Comparison of ENCODE assay signal across 21 cellular contexts in the genomic region with DNA sequence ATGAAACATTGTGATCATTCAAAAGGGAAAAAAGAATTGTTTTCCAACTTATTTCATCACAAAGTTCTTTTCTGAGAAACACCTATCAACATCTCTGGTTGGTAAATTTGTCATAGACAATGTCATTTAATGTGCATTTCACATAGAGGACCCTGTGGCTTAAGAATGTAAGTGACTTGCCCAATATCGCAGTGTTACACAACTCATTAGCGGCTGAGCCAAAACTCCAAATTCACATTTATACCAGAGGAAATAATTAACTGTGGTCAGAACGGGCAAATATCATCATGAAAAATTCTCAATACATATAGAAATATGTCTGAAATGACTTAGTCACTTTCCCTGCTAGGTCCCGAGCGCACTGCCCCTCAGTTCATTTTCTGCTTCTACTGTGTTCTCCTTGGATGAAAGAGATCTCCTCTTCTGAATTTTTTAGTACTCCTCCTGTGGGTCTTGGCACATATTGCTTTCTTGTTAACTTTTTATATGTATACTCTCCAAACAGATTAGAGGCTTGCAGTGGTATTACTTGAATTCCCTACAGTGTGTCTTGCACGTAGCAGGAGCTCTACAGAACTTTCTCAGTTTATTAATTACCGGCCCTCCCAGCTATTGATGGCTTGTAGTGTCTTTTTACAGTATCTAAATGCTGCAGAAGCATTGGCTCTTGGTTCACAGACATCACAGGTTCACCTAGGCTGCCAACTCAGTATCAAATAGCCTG. TPM values are rescaled to one million over a fixed set of nuclear protein-coding genes. Genes with fewer than 3 reads are reported as not detected.
"Had no signal": no experiment of that assay in that cellular context is flagged by ENCODE, and none has a peak within 500 bp of the region (broad histone marks: within the 10 kb centered on the region; RNA-seq: fewer than 3 reads in every experiment).

No MANE protein-coding gene starts in this region.

- H3K27me3 Mint-ChIP-seq: activated CD4-positive, alpha-beta memory T cell treated with anti-CD3 and anti-CD28 coated beads, Interleukin-2, amount 10 ng/mL, durations not matched to agents 7 days and 5 days; activated CD4-positive, alpha-beta T cell treated with anti-CD3 and anti-CD28 coated beads for 36 hours; activated naive CD8-positive, alpha-beta T cell treated with anti-CD3 and anti-CD28 coated beads, Interleukin-2, amount 10 ng/mL, durations not matched to agents 7 days and 5 days; stimulated activated naive CD8-positive, alpha-beta T cell treated with anti-CD3 and anti-CD28 coated beads, Interleukin-15, amount 100 ng/mL, for 72 hours had no signal

- H3K27ac Mint-ChIP-seq: activated CD4-positive, alpha-beta memory T cell treated with anti-CD3 and anti-CD28 coated beads, Interleukin-2, amount 10 ng/mL, durations not matched to agents 7 days and 5 days; activated CD4-positive, alpha-beta T cell treated with anti-CD3 and anti-CD28 coated beads for 36 hours; activated naive CD8-positive, alpha-beta T cell treated with anti-CD3 and anti-CD28 coated beads, Interleukin-2, amount 10 ng/mL, durations not matched to agents 7 days and 5 days; memory B cell; nephron progenitor cell; stimulated activated naive CD8-positive, alpha-beta T cell treated with anti-CD3 and anti-CD28 coated beads, Interleukin-15, amount 100 ng/mL, for 72 hours had no signal

- H3K4me3 ChIP-seq: ascending aorta, cardiac muscle cell, gastrocnemius medialis, heart right ventricle, ovary, thoracic aorta had no signal

- H3K27ac ChIP-seq: ascending aorta, cardiac muscle cell, gastrocnemius medialis, heart right ventricle, ovary, thoracic aorta, WERI-Rb-1 had no signal

- H3K27me3 ChIP-seq: ascending aorta, cardiac muscle cell, gastrocnemius medialis, heart right ventricle, ovary had no signal

- H3K4me1 ChIP-seq: ascending aorta, gastrocnemius medialis had no signal

- H3K36me3 Mint-ChIP-seq: activated naive CD8-positive, alpha-beta T cell treated with anti-CD3 and anti-CD28 coated beads, Interleukin-2, amount 10 ng/mL, durations not matched to agents 7 days and 5 days; memory B cell had no signal

- H3K4me1 Mint-ChIP-seq: activated CD4-positive, alpha-beta memory T cell treated with anti-CD3 and anti-CD28 coated beads, Interleukin-2, amount 10 ng/mL, durations not matched to agents 7 days and 5 days; activated CD4-positive, alpha-beta T cell treated with anti-CD3 and anti-CD28 coated beads for 36 hours; activated naive CD8-positive, alpha-beta T cell treated with anti-CD3 and anti-CD28 coated beads, Interleukin-2, amount 10 ng/mL, durations not matched to agents 7 days and 5 days; memory B cell; nephron progenitor cell; stimulated activated naive CD8-positive, alpha-beta T cell treated with anti-CD3 and anti-CD28 coated beads, Interleukin-15, amount 100 ng/mL, for 72 hours had no signal

- FAIRE-seq: colon, islet of Langerhans had no signal

- H3K9me3 Mint-ChIP-seq: activated CD4-positive, alpha-beta memory T cell treated with anti-CD3 and anti-CD28 coated beads, Interleukin-2, amount 10 ng/mL, durations not matched to agents 7 days and 5 days; activated naive CD8-positive, alpha-beta T cell treated with anti-CD3 and anti-CD28 coated beads, Interleukin-2, amount 10 ng/mL, durations not matched to agents 7 days and 5 days; memory B cell; nephron progenitor cell; stimulated activated naive CD8-positive, alpha-beta T cell treated with anti-CD3 and anti-CD28 coated beads, Interleukin-15, amount 100 ng/mL, for 72 hours had no signal

- H3K4me3 Mint-ChIP-seq: activated CD4-positive, alpha-beta memory T cell treated with anti-CD3 and anti-CD28 coated beads, Interleukin-2, amount 10 ng/mL, durations not matched to agents 7 days and 5 days; activated CD4-positive, alpha-beta T cell treated with anti-CD3 and anti-CD28 coated beads for 36 hours; activated naive CD8-positive, alpha-beta T cell treated with anti-CD3 and anti-CD28 coated beads, Interleukin-2, amount 10 ng/mL, durations not matched to agents 7 days and 5 days; memory B cell; nephron progenitor cell; stimulated activated naive CD8-positive, alpha-beta T cell treated with anti-CD3 and anti-CD28 coated beads, Interleukin-15, amount 100 ng/mL, for 72 hours had no signal

- H3K36me3 ChIP-seq: ascending aorta, cardiac muscle cell, gastrocnemius medialis, heart right ventricle, ovary, thoracic aorta, WERI-Rb-1 had no signal

- DNase-seq: activated CD4-positive, alpha-beta memory T cell treated with anti-CD3 and anti-CD28 coated beads, Interleukin-2, amount 10 ng/mL, durations not matched to agents 7 days and 5 days; activated CD4-positive, alpha-beta T cell treated with anti-CD3 and anti-CD28 coated beads for 36 hours; activated gamma-delta T cell treated with Interleukin-2 at 50 U/mL for 16 hours; activated naive CD8-positive, alpha-beta T cell treated with anti-CD3 and anti-CD28 coated beads, Interleukin-2, amount 10 ng/mL, durations not matched to agents 7 days and 5 days; activated T-cell treated with anti-CD3 and anti-CD28 coated beads, Interleukin-2, amount 50 U/mL, for 48 hours; gastrocnemius medialis; heart right ventricle; nephron progenitor cell; ovary; retina; stimulated activated CD4-positive, alpha-beta T cell treated with anti-CD3 and anti-CD28 coated beads, Interleukin-4, amount 100 ng/mL, for 4 hours; stimulated activated naive CD8-positive, alpha-beta T cell treated with anti-CD3 and anti-CD28 coated beads, Interleukin-15, amount 100 ng/mL, for 72 hours; T1000; WERI-Rb-1 had no signal

- ATAC-seq: activated CD4-positive, alpha-beta T cell treated with anti-CD3 and anti-CD28 coated beads for 36 hours; gastrocnemius medialis; heart right ventricle; left lobe of liver; stimulated activated naive CD8-positive, alpha-beta T cell treated with anti-CD3 and anti-CD28 coated beads, Interleukin-15, amount 100 ng/mL, for 72 hours had no signal

- H3K9me3 ChIP-seq: ascending aorta, gastrocnemius medialis, heart right ventricle, ovary, thoracic aorta had no signal

RNA-seq across cellular contexts. Expression of a gene that starts 33.1 kb away (rescaled TPM):
- total RNA-seq: activated CD4-positive, alpha-beta memory T cell treated with anti-CD3 and anti-CD28 coated beads, Interleukin-2, amount 10 ng/mL, durations not matched to agents 7 days and 5 days had no signal

RNA-seq across cellular contexts. Expression of a gene that starts 33.5 kb away (rescaled TPM):
- total RNA-seq: activated CD4-positive, alpha-beta memory T cell treated with anti-CD3 and anti-CD28 coated beads, Interleukin-2, amount 10 ng/mL, durations not matched to agents 7 days and 5 days; activated CD4-positive, alpha-beta T cell treated with anti-CD3 and anti-CD28 coated beads for 36 hours; activated naive CD8-positive, alpha-beta T cell treated with anti-CD3 and anti-CD28 coated beads, Interleukin-2, amount 10 ng/mL, durations not matched to agents 7 days and 5 days had no signal
